In the genomic region with DNA sequence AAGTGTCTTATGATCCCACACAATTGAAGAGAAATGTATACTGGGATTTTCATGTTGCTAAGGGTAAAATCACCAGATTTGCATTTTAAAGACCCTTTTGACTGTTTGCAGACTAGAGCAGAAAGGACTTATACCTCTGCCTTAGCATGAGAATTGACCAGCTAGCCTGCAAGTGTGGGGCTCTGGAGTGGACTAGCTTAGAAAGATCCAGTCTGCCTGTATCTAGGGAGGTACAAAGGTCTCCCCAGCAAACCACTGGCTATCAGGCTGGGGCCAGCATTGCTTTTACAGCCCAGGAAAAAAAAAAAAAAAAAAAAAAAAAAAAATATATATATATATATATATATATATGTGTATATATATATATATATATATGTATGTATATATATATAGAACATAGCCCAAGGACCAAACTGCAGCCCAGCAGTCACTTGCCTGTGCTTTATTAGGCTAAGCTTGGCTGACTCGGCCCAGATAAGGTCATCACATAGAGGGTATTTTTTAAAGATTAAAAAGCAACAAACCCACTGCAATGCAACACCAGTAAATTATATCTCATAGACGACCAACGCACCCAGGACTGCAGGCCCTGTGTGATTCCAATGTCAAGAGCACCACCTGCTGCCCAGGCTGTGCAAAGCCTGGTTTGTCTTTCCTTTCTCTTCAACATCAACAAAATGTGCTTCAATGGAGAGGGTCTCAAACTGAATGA, we compare ENCODE assay signal across 1 cellular context.
TF ChIP-seq lines count a peak whose summit lies in the region.

No MANE protein-coding gene starts in this region.

TF ChIP-seq in H1, 55 proteins besides CTCF, POLR2A, EP300 and RAD21:
- TF ChIP-seq EGR1 (IDR thresholded peaks at IDR 0.05; ENCODE audit: borderline replicate concordance, low read depth, low read length), result no peak
- TF ChIP-seq, protein P1, sequence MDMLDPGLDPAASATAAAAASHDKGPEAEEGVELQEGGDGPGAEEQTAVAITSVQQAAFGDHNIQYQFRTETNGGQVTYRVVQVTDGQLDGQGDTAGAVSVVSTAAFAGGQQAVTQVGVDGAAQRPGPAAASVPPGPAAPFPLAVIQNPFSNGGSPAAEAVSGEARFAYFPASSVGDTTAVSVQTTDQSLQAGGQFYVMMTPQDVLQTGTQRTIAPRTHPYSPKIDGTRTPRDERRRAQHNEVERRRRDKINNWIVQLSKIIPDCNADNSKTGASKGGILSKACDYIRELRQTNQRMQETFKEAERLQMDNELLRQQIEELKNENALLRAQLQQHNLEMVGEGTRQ (IDR thresholded peaks at IDR 0.05; ENCODE audit: low read length), result no peak
- TF ChIP-seq KDM1A (IDR thresholded peaks at IDR 0.05; ENCODE audit: borderline replicate concordance, low read length), result no peak
- no peak for TF ChIP-seq MAX (IDR thresholded peaks at IDR 0.05)
- TF ChIP-seq ASH2L (IDR thresholded peaks at IDR 0.05; ENCODE audit: low read length), result no peak
- no peak; the same call in 1 of the 2 replicates for TF ChIP-seq TEAD4 (IDR thresholded peaks at IDR 0.05; ENCODE audit: low read depth, low read length)
- no peak for TF ChIP-seq CTBP2 (IDR thresholded peaks at IDR 0.05; ENCODE audit: borderline replicate concordance, insufficient read depth, insufficient read length, low read length)
- no peak for TF ChIP-seq EZH2 (IDR thresholded peaks at IDR 0.05; ENCODE audit: low read depth, low read length, severe bottlenecking)
- TF ChIP-seq FOSL1 (IDR thresholded peaks at IDR 0.05; ENCODE audit: insufficient read depth, low read depth, low read length), result no peak
- TF ChIP-seq, protein P2, sequence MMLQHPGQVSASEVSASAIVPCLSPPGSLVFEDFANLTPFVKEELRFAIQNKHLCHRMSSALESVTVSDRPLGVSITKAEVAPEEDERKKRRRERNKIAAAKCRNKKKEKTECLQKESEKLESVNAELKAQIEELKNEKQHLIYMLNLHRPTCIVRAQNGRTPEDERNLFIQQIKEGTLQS (IDR thresholded peaks at IDR 0.05; ENCODE audit: insufficient read depth, low read depth, low read length), result no peak
- TF ChIP-seq SRF (IDR thresholded peaks at IDR 0.05; ENCODE audit: low read depth, low read length), result no peak
- no peak for TF ChIP-seq TAF7 (optimal IDR thresholded peaks at IDR 0.05; ENCODE audit: borderline replicate concordance, low read depth, low read length)
- no peak for TF ChIP-seq ATF2 (IDR thresholded peaks at IDR 0.05; ENCODE audit: low read length)
- no peak for TF ChIP-seq SP4 (IDR thresholded peaks at IDR 0.05; ENCODE audit: low read length)
- TF ChIP-seq HDAC2 (IDR thresholded peaks at IDR 0.05; ENCODE audit: borderline replicate concordance in 1 of 2, low read depth in 2 of 2, low read length in 2 of 2), result no peak
TF ChIP-seq in H1: peak in this region for 0.
